ENCODE assay signal across 1 cellular context in the genomic region with DNA sequence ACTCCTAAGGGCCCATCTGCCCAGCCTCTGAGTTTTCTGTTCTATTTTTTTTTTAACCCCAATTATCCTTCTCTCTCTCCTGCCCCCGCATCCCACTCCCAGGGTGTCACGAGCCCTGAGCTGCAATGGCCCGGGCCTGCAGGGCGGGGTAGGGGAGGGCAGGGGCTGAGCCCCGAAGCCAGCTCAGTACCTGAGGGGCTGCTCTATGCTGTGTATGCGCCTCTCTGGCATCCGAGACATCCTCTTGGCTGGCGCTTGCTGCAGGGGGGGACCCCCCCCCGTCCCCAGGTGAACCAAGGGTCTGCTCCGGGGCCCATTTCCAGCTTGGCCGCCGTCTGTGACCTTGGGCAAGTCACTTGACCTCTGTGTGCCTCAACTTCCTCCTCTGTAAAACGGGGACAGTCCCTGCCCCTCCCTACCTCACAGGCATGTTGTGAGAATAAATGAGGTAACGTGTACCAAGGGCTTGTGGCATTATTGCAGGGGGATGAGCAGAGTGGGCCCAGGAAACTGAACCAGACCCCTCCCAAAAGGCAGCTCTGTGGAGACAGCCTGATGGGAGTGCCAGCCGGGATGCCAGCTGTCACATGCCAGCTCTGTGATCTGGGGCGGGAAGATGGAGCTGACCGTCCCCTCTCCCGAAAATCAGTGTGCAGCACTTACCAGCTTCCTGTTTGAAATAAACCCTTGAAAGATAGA.
TF ChIP-seq lines count a peak whose summit lies in the region.

No MANE protein-coding gene starts in this region.

TF ChIP-seq in HepG2, 621 proteins besides CTCF, POLR2A, EP300 and RAD21:
- TF ChIP-seq, protein P1, sequence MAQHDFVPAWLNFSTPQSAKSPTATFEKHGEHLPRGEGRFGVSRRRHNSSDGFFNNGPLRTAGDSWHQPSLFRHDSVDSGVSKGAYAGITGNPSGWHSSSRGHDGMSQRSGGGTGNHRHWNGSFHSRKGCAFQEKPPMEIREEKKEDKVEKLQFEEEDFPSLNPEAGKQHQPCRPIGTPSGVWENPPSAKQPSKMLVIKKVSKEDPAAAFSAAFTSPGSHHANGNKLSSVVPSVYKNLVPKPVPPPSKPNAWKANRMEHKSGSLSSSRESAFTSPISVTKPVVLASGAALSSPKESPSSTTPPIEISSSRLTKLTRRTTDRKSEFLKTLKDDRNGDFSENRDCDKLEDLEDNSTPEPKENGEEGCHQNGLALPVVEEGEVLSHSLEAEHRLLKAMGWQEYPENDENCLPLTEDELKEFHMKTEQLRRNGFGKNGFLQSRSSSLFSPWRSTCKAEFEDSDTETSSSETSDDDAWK (CRISPR knock-in tag; IDR thresholded peaks at IDR 0.05): no peak
- TF ChIP-seq ZNF629 (CRISPR knock-in tag; conservative IDR thresholded peaks at IDR 0.05): peak; percentile 72
- 0 out of 2 replicates have a peak, but pooled peaks have one; percentile 1 for TF ChIP-seq PAF1 (CRISPR knock-in tag; IDR thresholded peaks at IDR 0.05)
- TF ChIP-seq AGO2 (optimal IDR thresholded peaks at IDR 0.05; ENCODE audit: low read depth, low read length): peak; percentile 45
- TF ChIP-seq ESRRA (CRISPR knock-in tag; IDR thresholded peaks at IDR 0.05; ENCODE audit: low read depth): peak; percentile 41; the same call in 1 of the 2 replicates
- no peak for TF ChIP-seq RORA (CRISPR knock-in tag; IDR thresholded peaks at IDR 0.05)
